10 cellular contexts compared by ENCODE assay signal in genomic region chr15:39908186-39908585, GRCh38. TPM values are rescaled to one million over a fixed set of nuclear protein-coding genes. Genes with fewer than 3 reads are reported as not detected.
DNase-seq lines count a peak whose midpoint lies in the region; ATAC-seq and TF ChIP-seq lines count a peak whose summit lies in the region.
"Had no signal": no experiment of that assay in that cellular context is flagged by ENCODE, and none has a peak within 500 bp of the region (broad histone marks: within the 10 kb centered on the region; RNA-seq: fewer than 3 reads in every experiment).

No MANE protein-coding gene starts in this region.

- H3K79me2 ChIP-seq in mesendoderm (ENCODE audit: control insufficient read depth, insufficient read depth, low read length), result peaks cover 15% of the 10 kb centered on the region

- CTCF ChIA-PET in activated CD8-positive, alpha-beta T cell treated with anti-CD3 and anti-CD28 coated beads, Interleukin-2, amount 10 ng/mL, durations not matched to agents 7 days and 5 days (lab: Charles Lee), result interaction anchor here (1.4 kb wide), 1 partner anchor 150 kb away, joined by 3 read pairs; no protein-coding TSS in a partner anchor

- no peaks in the 10 kb centered on the region for H3K27me3 ChIP-seq in MG63
- H3K27me3 ChIP-seq in mesendoderm (ENCODE audit: insufficient read depth, low read length, poor library complexity), result no peaks in the 10 kb centered on the region
- H3K27me3 ChIP-seq in neuronal stem cell (ENCODE audit: control insufficient read depth in 3 of 3, insufficient read depth in 3 of 3, low read depth in 1 of 3, low read length in 3 of 3), result peaks cover 0 to 27% (median 0%) of the 10 kb centered on the region in 3 experiments
- no peaks in the 10 kb centered on the region for H3K27me3 ChIP-seq in esophagus muscularis mucosa

- H2BK15ac ChIP-seq in mesendoderm (replicated peaks; ENCODE audit: low read depth) (no peak overlapping the region), neuronal stem cell (ENCODE audit: low read length) (no peak overlapping the region)

- no peak overlapping the region for H4K5ac ChIP-seq in mesendoderm (ENCODE audit: low read length)

- no peak for TF ChIP-seq EP300 in esophagus muscularis mucosa (IDR thresholded peaks at IDR 0.05)

- peaks cover 25% of the 10 kb centered on the region for H3K27me3 Mint-ChIP-seq in activated CD8-positive, alpha-beta T cell treated with anti-CD3 and anti-CD28 coated beads, Interleukin-2, amount 10 ng/mL, durations not matched to agents 7 days and 5 days (ENCODE audit: low read depth)

- H3K9ac ChIP-seq in mesendoderm (ENCODE audit: low read length) (no peak overlapping the region), neuronal stem cell (ENCODE audit: low read depth, low read length, poor library complexity) (no peak overlapping the region)

- TF ChIP-seq CTCF in esophagus muscularis mucosa (IDR thresholded peaks at IDR 0.05), result no peak

- no peak overlapping the region for H2AK5ac ChIP-seq in mesendoderm (ENCODE audit: low read length)
- no peak overlapping the region for H2AK5ac ChIP-seq in neuronal stem cell (ENCODE audit: low read depth, low read length)

- no peak overlapping the region for H3K4me3 Mint-ChIP-seq in activated CD8-positive, alpha-beta T cell treated with anti-CD3 and anti-CD28 coated beads, Interleukin-2, amount 10 ng/mL, durations not matched to agents 7 days and 5 days

- DNase-seq in EL (peak; percentile 93), MG63 (peak; percentile 80), cerebellar cortex (ENCODE audit: low spot score) (peak; percentile 17), mesendoderm (no peak), neuronal stem cell (ENCODE audit: low spot score) (no peak), activated gamma-delta T cell treated with Interleukin-2 at 50 U/mL for 16 hours (no peak), esophagus muscularis mucosa (ENCODE audit: extremely low spot score) (no peak)
- no peak for DNase-seq in activated CD8-positive, alpha-beta T cell treated with anti-CD3 and anti-CD28 coated beads, Interleukin-2, amount 10 ng/mL, durations not matched to agents 7 days and 5 days
- DNase-seq: NCI-H1436 treated with DMSO at 0.1 percent for 48 hours had no signal

- no peak for ATAC-seq in activated CD8-positive, alpha-beta T cell treated with anti-CD3 and anti-CD28 coated beads, Interleukin-2, amount 10 ng/mL, durations not matched to agents 7 days and 5 days

- no peak overlapping the region for H2BK12ac ChIP-seq in neuronal stem cell (ENCODE audit: low read length)

- H3K56ac ChIP-seq in mesendoderm (ENCODE audit: low read length), result peak overlapping the region; percentile 20

- no peaks in the 10 kb centered on the region for H3K4me1 Mint-ChIP-seq in activated CD8-positive, alpha-beta T cell treated with anti-CD3 and anti-CD28 coated beads, Interleukin-2, amount 10 ng/mL, durations not matched to agents 7 days and 5 days (ENCODE audit: low read depth)

- no peak overlapping the region for H4K91ac ChIP-seq in neuronal stem cell (ENCODE audit: low read depth, low read length, poor library complexity)

- H4K8ac ChIP-seq in mesendoderm (ENCODE audit: low read depth, low read length), result no peak overlapping the region
- no peak overlapping the region for H4K8ac ChIP-seq in neuronal stem cell (ENCODE audit: low read depth, low read length)

- H3K4me3 ChIP-seq in MG63 (no peak overlapping the region), mesendoderm (ENCODE audit: low read length) (no peak overlapping the region), neuronal stem cell (ENCODE audit: low read length in 2 of 2) (no peak overlapping the region), esophagus muscularis mucosa (no peak overlapping the region)

- H2AFZ ChIP-seq in neuronal stem cell (ENCODE audit: low read length), result no peak overlapping the region

- no peaks in the 10 kb centered on the region for H3K9me3 ChIP-seq in MG63
- H3K9me3 ChIP-seq in neuronal stem cell (replicated peaks in 1 of 2; ENCODE audit: control insufficient read depth in 2 of 2, insufficient read depth in 1 of 2, low read depth in 1 of 2, low read length in 2 of 2), result no peaks in the 10 kb centered on the region
- no peaks in the 10 kb centered on the region for H3K9me3 ChIP-seq in esophagus muscularis mucosa

- H3K4me2 ChIP-seq in mesendoderm (ENCODE audit: low read length), result no peak overlapping the region
- no peak overlapping the region for H3K4me2 ChIP-seq in neuronal stem cell (ENCODE audit: insufficient read depth, low read length, poor library complexity, severe bottlenecking)

- POLR2A ChIA-PET in activated CD8-positive, alpha-beta T cell treated with anti-CD3 and anti-CD28 coated beads, Interleukin-2, amount 10 ng/mL, durations not matched to agents 7 days and 5 days (lab: Charles Lee), result no interaction called here

- H3K14ac ChIP-seq in neuronal stem cell (ENCODE audit: low read length), result no peak overlapping the region

- intact Hi-C loops in esophagus muscularis mucosa (cut with DNase I), result no loop called here

- H2BK120ac ChIP-seq in mesendoderm (ENCODE audit: low read depth, low read length), result no peak overlapping the region
- H2BK120ac ChIP-seq in neuronal stem cell (ENCODE audit: low read depth, low read length), result no peak overlapping the region

- no peak overlapping the region for H2BK5ac ChIP-seq in mesendoderm (ENCODE audit: low read length)
- no peak overlapping the region for H2BK5ac ChIP-seq in neuronal stem cell (ENCODE audit: low read length)

- H3K4me1 ChIP-seq in mesendoderm (ENCODE audit: control insufficient read depth, low read depth, low read length) (peaks cover 4% of the 10 kb centered on the region), neuronal stem cell (ENCODE audit: control insufficient read depth in 2 of 2, insufficient read depth in 1 of 2, low read depth in 1 of 2, low read length in 2 of 2) (peaks cover 4 to 7% of the 10 kb centered on the region in 2 donors), esophagus muscularis mucosa (no peaks in the 10 kb centered on the region)

- H3K79me1 ChIP-seq in mesendoderm (ENCODE audit: low read length), result peaks cover 6% of the 10 kb centered on the region
- no peaks in the 10 kb centered on the region for H3K79me1 ChIP-seq in neuronal stem cell (ENCODE audit: low read depth, low read length)

- no peak overlapping the region for H3K23ac ChIP-seq in mesendoderm (ENCODE audit: low read length)
- no peak overlapping the region for H3K23ac ChIP-seq in neuronal stem cell (ENCODE audit: low read depth, low read length, poor library complexity)

- no peak overlapping the region for H3K27ac ChIP-seq in mesendoderm (ENCODE audit: low read depth, low read length)
- no peak overlapping the region for H3K27ac ChIP-seq in neuronal stem cell (replicated peaks; ENCODE audit: low read length)
- no peak overlapping the region for H3K27ac ChIP-seq in esophagus muscularis mucosa (replicated peaks in 1 of 4)
- H3K27ac ChIP-seq: VCaP had no signal

- H3K4ac ChIP-seq in mesendoderm (ENCODE audit: low read depth, low read length) (no peak overlapping the region), neuronal stem cell (ENCODE audit: low read length) (no peak overlapping the region)

- no peak overlapping the region for H3K18ac ChIP-seq in mesendoderm (ENCODE audit: low read length)
- no peak overlapping the region for H3K18ac ChIP-seq in neuronal stem cell (ENCODE audit: low read length)

- H3K9me3 Mint-ChIP-seq in activated CD8-positive, alpha-beta T cell treated with anti-CD3 and anti-CD28 coated beads, Interleukin-2, amount 10 ng/mL, durations not matched to agents 7 days and 5 days (ENCODE audit: insufficient read depth), result no peaks in the 10 kb centered on the region

- TF ChIP-seq POLR2A in esophagus muscularis mucosa (IDR thresholded peaks at IDR 0.05; ENCODE audit: low read depth), result no peak

- H3K36me3 ChIP-seq in MG63 (peaks cover 5% of the 10 kb centered on the region), mesendoderm (ENCODE audit: control insufficient read depth, insufficient read depth, low read length) (no peaks in the 10 kb centered on the region), neuronal stem cell (replicated peaks in 1 of 2; ENCODE audit: control insufficient read depth in 2 of 2, insufficient read depth in 2 of 2, low read length in 2 of 2) (no peaks in the 10 kb centered on the region), esophagus muscularis mucosa (no peaks in the 10 kb centered on the region)

- H3K36me3 Mint-ChIP-seq in activated CD8-positive, alpha-beta T cell treated with anti-CD3 and anti-CD28 coated beads, Interleukin-2, amount 10 ng/mL, durations not matched to agents 7 days and 5 days (ENCODE audit: low read depth), result no peaks in the 10 kb centered on the region

- no peak overlapping the region for H3K27ac Mint-ChIP-seq in activated CD8-positive, alpha-beta T cell treated with anti-CD3 and anti-CD28 coated beads, Interleukin-2, amount 10 ng/mL, durations not matched to agents 7 days and 5 days

- WGBS in mesendoderm (ENCODE audit: extremely low coverage, insufficient coverage, low lambda C conversion rate), result no CpG with 5 or more reads among the region's 1 CpG
- WGBS in neuronal stem cell (ENCODE audit: extremely low coverage in 2 of 2, insufficient read length in 2 of 2, insufficient replicate concordance in 1 of 2), 2 donors, result no CpG with 5 or more reads among the region's 1 CpG
- 54% methylated on average over 1 of the region's 1 CpG for WGBS in esophagus muscularis mucosa

RNA-seq across cellular contexts. Expression of gene GPR176, which starts 11.9 kb away (rescaled TPM):
- 58.3 and 59.6 TPM in 2 replicates for total RNA-seq in MG63 (2014; rRNA removed; shearing (Covaris generic); ENCODE audit: low replicate concordance)
- 14.7 TPM for polyA plus RNA-seq in mesendoderm (2013, experiment 1 of 2)
- polyA plus RNA-seq in mesendoderm (2013, experiment 2 of 2), result 16.5 TPM
- polyA plus RNA-seq in neuronal stem cell (2013, experiment 1 of 2), result 10.5 TPM
- polyA plus RNA-seq in neuronal stem cell (2013, experiment 2 of 2), result 10.3 TPM
- total RNA-seq in esophagus muscularis mucosa, result 1 to 10 TPM; 1.7 to 8.4 (median 5.4) TPM
- not detected for total RNA-seq in activated CD8-positive, alpha-beta T cell treated with anti-CD3 and anti-CD28 coated beads, Interleukin-2, amount 10 ng/mL, durations not matched to agents 7 days and 5 days

RNA-seq across cellular contexts. Expression of gene EIF2AK4, which starts 25.7 kb away (rescaled TPM):
- total RNA-seq in MG63 (2014; rRNA removed; shearing (Covaris generic); ENCODE audit: low replicate concordance), result 61.7 and 69.2 TPM in 2 replicates
- 44.1 TPM for polyA plus RNA-seq in mesendoderm (2013, experiment 1 of 2)
- 47.3 TPM for polyA plus RNA-seq in mesendoderm (2013, experiment 2 of 2)
- 54.5 TPM for polyA plus RNA-seq in neuronal stem cell (2013, experiment 1 of 2)
- polyA plus RNA-seq in neuronal stem cell (2013, experiment 2 of 2), result 58.6 TPM
- total RNA-seq in esophagus muscularis mucosa, result 10 to 100 TPM; 25.2 to 49.2 (median 32.8) TPM
- 10 to 100 TPM; 28.2 to 29.8 TPM for total RNA-seq in activated CD8-positive, alpha-beta T cell treated with anti-CD3 and anti-CD28 coated beads, Interleukin-2, amount 10 ng/mL, durations not matched to agents 7 days and 5 days

Comparison
In these comparisons a context has a peak if more than half of its experiments do, and no peak if none do; other contexts are left out.
1. DNase-seq: peak in EL (single experiment), MG63 (single experiment) and cerebellar cortex (single experiment); none in mesendoderm (single experiment), neuronal stem cell (single experiment), activated gamma-delta T cell treated with Interleukin-2 at 50 U/mL for 16 hours (single experiment), esophagus muscularis mucosa (single experiment) and activated CD8-positive, alpha-beta T cell treated with anti-CD3 and anti-CD28 coated beads, Interleukin-2, amount 10 ng/mL, durations not matched to agents 7 days and 5 days (single experiment).